ENCODE assay signal across 12 cellular contexts in genomic region chr5:131209175-131209505, GRCh38. TPM values are rescaled to one million over a fixed set of nuclear protein-coding genes. Genes with fewer than 3 reads are reported as not detected.
DNase-seq lines count a peak whose midpoint lies in the region; ATAC-seq and TF ChIP-seq lines count a peak whose summit lies in the region.
"Had no signal": no experiment of that assay in that cellular context is flagged by ENCODE, and none has a peak within 500 bp of the region (broad histone marks: within the 10 kb centered on the region; RNA-seq: fewer than 3 reads in every experiment).

No MANE protein-coding gene starts in this region.

- H3K27me3 ChIP-seq in Peyer's patch (no peaks in the 10 kb centered on the region), thymus (ENCODE audit: control insufficient read depth, insufficient read depth) (no peaks in the 10 kb centered on the region), hepatocyte (peaks cover 3% of the 10 kb centered on the region)
- H3K27me3 ChIP-seq: tibial nerve had no signal

- no peaks in the 10 kb centered on the region for H4K20me1 ChIP-seq in hepatocyte (ENCODE audit: insufficient read depth, poor library complexity, severe bottlenecking)

- CTCF ChIA-PET in activated naive CD4-positive, alpha-beta T cell treated with anti-CD3 and anti-CD28 coated beads for 36 hours (lab: Charles Lee), result interaction anchor here (0.7 to 1.5 kb wide), 5 partner anchors 13 to 57 kb away, joined by 3 to 4 read pairs (median 3); no protein-coding TSS in a partner anchor

- H3K4me1 ChIP-seq in Peyer's patch, result peaks cover 0 to 5% (median 0%) of the 10 kb centered on the region in 4 donors
- peaks cover 18% of the 10 kb centered on the region for H3K4me1 ChIP-seq in thymus (ENCODE audit: control insufficient read depth, insufficient read depth, low read length)
- no peaks in the 10 kb centered on the region for H3K4me1 ChIP-seq in hepatocyte (ENCODE audit: insufficient read depth)
- H3K4me1 ChIP-seq: tibial nerve had no signal

- H3K4me2 ChIP-seq in hepatocyte, result no peak overlapping the region

- H3K9me2 ChIP-seq in hepatocyte (replicated peaks; ENCODE audit: insufficient read depth), result no peaks in the 10 kb centered on the region

- no peaks in the 10 kb centered on the region for H3K36me3 ChIP-seq in Peyer's patch
- no peaks in the 10 kb centered on the region for H3K36me3 ChIP-seq in thymus (ENCODE audit: control insufficient read depth, insufficient read depth)
- H3K36me3 ChIP-seq in hepatocyte (replicated peaks; ENCODE audit: insufficient read depth, low read depth), result no peaks in the 10 kb centered on the region
- H3K36me3 ChIP-seq: tibial nerve had no signal

- peak overlapping the region; percentile 96 for H3K27ac Mint-ChIP-seq in activated naive CD4-positive, alpha-beta T cell treated with anti-CD3 and anti-CD28 coated beads for 36 hours
- peak overlapping the region; percentile 95 for H3K27ac Mint-ChIP-seq in central memory CD8-positive, alpha-beta T cell (ENCODE audit: low read depth)

- no peaks in the 10 kb centered on the region for H3K79me2 ChIP-seq in hepatocyte

- no peak for DNase-seq in activated naive CD4-positive, alpha-beta T cell treated with anti-CD3 and anti-CD28 coated beads for 36 hours
- no peak for DNase-seq in activated naive CD4-positive, alpha-beta T cell treated with Interleukin-2 at 50 U/mL for 16 hours
- DNase-seq in Peyer's patch, result no peak
- no peak for DNase-seq in central memory CD8-positive, alpha-beta T cell (ENCODE audit: low spot score in 2 of 2)
- DNase-seq in hepatocyte (ENCODE audit: low spot score), result no peak
- no peak for DNase-seq in AG08396 (ENCODE audit: low spot score)
- DNase-seq in NCI-H345 (lab: John Stamatoyannopoulos, UW), result no peak
- DNase-seq: amniotic stem cell, left cardiac atrium, PC-3 had no signal

- H3K4me3 Mint-ChIP-seq in activated naive CD4-positive, alpha-beta T cell treated with anti-CD3 and anti-CD28 coated beads for 36 hours, result peak overlapping the region; percentile 69
- H3K4me3 Mint-ChIP-seq in central memory CD8-positive, alpha-beta T cell, result peak overlapping the region; percentile 73

- TF ChIP-seq CTCF in Peyer's patch (IDR thresholded peaks at IDR 0.05) (no peak), hepatocyte (IDR thresholded peaks at IDR 0.05; ENCODE audit: poor library complexity) (no peak)

- no peak overlapping the region for H2AFZ ChIP-seq in hepatocyte

- peaks cover 1% of the 10 kb centered on the region for H3K9me3 Mint-ChIP-seq in activated naive CD4-positive, alpha-beta T cell treated with anti-CD3 and anti-CD28 coated beads for 36 hours
- no peaks in the 10 kb centered on the region for H3K9me3 Mint-ChIP-seq in central memory CD8-positive, alpha-beta T cell

- H3K4me1 Mint-ChIP-seq in activated naive CD4-positive, alpha-beta T cell treated with anti-CD3 and anti-CD28 coated beads for 36 hours (ENCODE audit: low read depth), result peaks cover 53% of the 10 kb centered on the region
- H3K4me1 Mint-ChIP-seq in central memory CD8-positive, alpha-beta T cell, result peaks cover 42% of the 10 kb centered on the region

- H3K27me3 Mint-ChIP-seq in activated naive CD4-positive, alpha-beta T cell treated with anti-CD3 and anti-CD28 coated beads for 36 hours (ENCODE audit: low read depth), result no peaks in the 10 kb centered on the region
- H3K27me3 Mint-ChIP-seq in central memory CD8-positive, alpha-beta T cell, result no peaks in the 10 kb centered on the region

- intact Hi-C loops in activated naive CD4-positive, alpha-beta T cell treated with anti-CD3 and anti-CD28 coated beads for 36 hours (cut with micrococcal nuclease), result loop anchor here (1.0 to 5.0 kb wide), 12 partner anchors 15 to 890 kb away; partner anchors contain the start of genes HINT1 and LYRM7

- H3K36me3 Mint-ChIP-seq in activated naive CD4-positive, alpha-beta T cell treated with anti-CD3 and anti-CD28 coated beads for 36 hours (ENCODE audit: low read depth), result peaks cover 3% of the 10 kb centered on the region
- peaks cover 11% of the 10 kb centered on the region for H3K36me3 Mint-ChIP-seq in central memory CD8-positive, alpha-beta T cell (ENCODE audit: insufficient read depth)

- H3K4me3 ChIP-seq in Peyer's patch (no peak overlapping the region), thymus (ENCODE audit: low read length) (no peak overlapping the region), hepatocyte (no peak overlapping the region)
- H3K4me3 ChIP-seq: tibial nerve had no signal

- ATAC-seq in central memory CD8-positive, alpha-beta T cell (replicated peaks; ENCODE audit: extremely low read depth, poor library complexity, severe bottlenecking), result no peak
- ATAC-seq: PC-3 had no signal

- WGBS in thymus, result 26% methylated on average over 1 of the region's 1 CpG
- 91% methylated on average over 1 of the region's 1 CpG for WGBS in hepatocyte (ENCODE audit: low lambda C conversion rate, missing lambda C conversion rate)

- H3K27ac ChIP-seq in Peyer's patch (peak overlapping the region in 3 of 4 donors; percentile 13 to 76 (median 36)), thymus (ENCODE audit: low read depth) (peak overlapping the region; percentile 22), hepatocyte (no peak overlapping the region)

- H3K9me3 ChIP-seq in Peyer's patch (no peaks in the 10 kb centered on the region), thymus (ENCODE audit: control insufficient read depth) (no peaks in the 10 kb centered on the region), hepatocyte (ENCODE audit: low read depth) (no peaks in the 10 kb centered on the region)
- H3K9me3 ChIP-seq: tibial nerve had no signal

- TF ChIP-seq POLR2A in Peyer's patch (IDR thresholded peaks at IDR 0.05), result no peak

RNA-seq across cellular contexts. Expression of gene LYRM7, which starts 38.4 kb away (rescaled TPM):
- total RNA-seq in activated naive CD4-positive, alpha-beta T cell treated with anti-CD3 and anti-CD28 coated beads for 36 hours, result 10 to 100 TPM; 14.6 to 15.0 TPM
- 1 to 10 TPM; 6.6 to 8.8 (median 7.9) TPM for total RNA-seq in Peyer's patch
- polyA plus RNA-seq in thymus, result 5.5 TPM
- 5.1 and 6.1 TPM in 2 replicates for total RNA-seq in hepatocyte
- 9.5 and 12.2 TPM in 2 replicates for polyA plus RNA-seq in hepatocyte

RNA-seq across cellular contexts. Expression of gene HINT1, which starts 44.1 kb away (rescaled TPM):
- total RNA-seq in activated naive CD4-positive, alpha-beta T cell treated with anti-CD3 and anti-CD28 coated beads for 36 hours, result 100 to 1,000 TPM; 372 to 379 TPM
- 100 to 1,000 TPM; 198 to 422 (median 249) TPM for total RNA-seq in Peyer's patch
- 396 TPM for polyA plus RNA-seq in thymus
- total RNA-seq in hepatocyte, result 268 and 291 TPM in 2 replicates
- polyA plus RNA-seq in hepatocyte, result 434 and 463 TPM in 2 replicates

RNA-seq across cellular contexts. Expression of gene CDC42SE2, which starts 54.7 kb away (rescaled TPM):
- 100 to 1,000 TPM; 106 to 108 TPM for total RNA-seq in activated naive CD4-positive, alpha-beta T cell treated with anti-CD3 and anti-CD28 coated beads for 36 hours
- total RNA-seq in Peyer's patch (100 to 1,000 TPM in 2 of 4 donors, 10 to 100 TPM in 2; 49.9 to 125 (median 91.4) TPM), hepatocyte (45.4 and 51.5 TPM in 2 replicates)
- polyA plus RNA-seq in thymus (60.6 TPM), hepatocyte (21.9 and 27.2 TPM in 2 replicates)
